ENCODE assay signal across 20 cellular contexts in the genomic region with DNA sequence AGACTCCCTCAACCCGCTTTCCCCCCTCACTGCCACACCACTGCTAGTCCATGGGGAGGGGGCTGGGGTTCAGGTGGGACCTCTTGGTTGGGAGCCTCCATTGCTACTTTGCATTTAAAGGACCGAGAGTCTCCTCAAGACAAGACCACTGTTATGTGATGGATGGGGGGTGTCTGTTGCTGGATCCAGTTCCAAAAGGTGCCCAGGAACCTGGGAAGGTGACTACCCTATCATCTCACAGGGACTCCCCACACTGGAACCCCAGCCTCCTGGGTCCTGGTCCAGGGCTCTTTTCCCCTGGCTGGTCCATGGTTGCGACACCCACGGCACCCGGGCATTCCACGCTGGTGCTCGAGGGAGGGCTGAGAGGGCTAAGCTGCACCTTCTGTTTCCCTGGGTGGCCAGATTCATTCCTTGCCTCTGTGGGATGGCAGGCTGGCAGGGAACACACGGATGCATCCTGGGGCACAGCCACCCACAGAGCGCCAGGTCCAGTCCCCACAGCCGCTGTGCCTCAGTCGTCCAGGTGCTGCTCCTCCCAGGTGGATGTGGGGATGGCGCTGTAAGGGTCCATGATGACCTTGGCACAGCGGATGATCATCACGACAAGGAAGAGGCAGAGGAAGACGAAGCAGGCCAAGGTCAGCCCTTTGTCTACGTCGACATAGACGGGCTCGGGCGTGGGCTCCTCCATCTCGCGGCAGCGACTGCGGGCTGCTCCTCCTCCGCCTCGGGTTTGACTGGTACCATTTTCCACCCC. TPM values are rescaled to one million over a fixed set of nuclear protein-coding genes. Genes with fewer than 3 reads are reported as not detected.
DNase-seq lines count a peak whose midpoint lies in the region; ATAC-seq and TF ChIP-seq lines count a peak whose summit lies in the region.
"Had no signal": no experiment of that assay in that cellular context is flagged by ENCODE, and none has a peak within 500 bp of the region (broad histone marks: within the 10 kb centered on the region; RNA-seq: fewer than 3 reads in every experiment).

No MANE protein-coding gene starts in this region.

- POLR2A ChIA-PET in activated CD8-positive, alpha-beta T cell treated with anti-CD3 and anti-CD28 coated beads, Interleukin-2, amount 10 ng/mL, durations not matched to agents 7 days and 5 days (lab: Charles Lee) = no interaction called here
- POLR2A ChIA-PET in activated CD8-positive, alpha-beta T cell treated with anti-CD3 and anti-CD28 coated beads for 36 hours (lab: Charles Lee) = no interaction called here
- POLR2A ChIA-PET in MCF 10A (lab: Yijun Ruan, JAX) = no interaction called here

- no peak for ATAC-seq in activated CD8-positive, alpha-beta T cell treated with anti-CD3 and anti-CD28 coated beads, Interleukin-2, amount 10 ng/mL, durations not matched to agents 7 days and 5 days
- no peak for ATAC-seq in activated CD8-positive, alpha-beta T cell treated with anti-CD3 and anti-CD28 coated beads for 36 hours

- TF ChIP-seq CTCF in activated CD8-positive, alpha-beta T cell treated with anti-CD3 and anti-CD28 coated beads for 36 hours (IDR thresholded peaks at IDR 0.05) = no peak
- TF ChIP-seq CTCF in esophagus muscularis mucosa (IDR thresholded peaks at IDR 0.05) (no peak), stomach (IDR thresholded peaks at IDR 0.05) (no peak), MCF 10A (IDR thresholded peaks at IDR 0.05; ENCODE audit: unreplicated experiment) (no peak)

- H3K4me1 ChIP-seq in esophagus muscularis mucosa (no peaks in the 10 kb centered on the region), stomach (no peaks in the 10 kb centered on the region)
- H3K4me1 ChIP-seq: A549 had no signal

- BruUV-seq in MCF 10A (replicated peaks; lab: Mats Ljungman, UMichigan) = no TSS peak

- no peak overlapping the region for H3K27ac ChIP-seq in esophagus muscularis mucosa (replicated peaks in 1 of 4)
- H3K27ac ChIP-seq in stomach = no peak overlapping the region
- H3K27ac ChIP-seq: 22Rv1, A549, C4-2B, GM23248 had no signal

- TF ChIP-seq POLR2A in esophagus muscularis mucosa (IDR thresholded peaks at IDR 0.05; ENCODE audit: low read depth) (no peak), stomach (IDR thresholded peaks at IDR 0.05) (no peak)

- H3K36me3 Mint-ChIP-seq in activated CD8-positive, alpha-beta T cell treated with anti-CD3 and anti-CD28 coated beads, Interleukin-2, amount 10 ng/mL, durations not matched to agents 7 days and 5 days (ENCODE audit: low read depth) = no peaks in the 10 kb centered on the region
- H3K36me3 Mint-ChIP-seq in activated CD8-positive, alpha-beta T cell treated with anti-CD3 and anti-CD28 coated beads for 36 hours (ENCODE audit: low read depth) = no peaks in the 10 kb centered on the region
- no peaks in the 10 kb centered on the region for H3K36me3 Mint-ChIP-seq in MCF 10A (ENCODE audit: insufficient read depth, unreplicated experiment)

- peak; percentile 1 for DNase-seq in activated CD8-positive, alpha-beta T cell treated with anti-CD3 and anti-CD28 coated beads, Interleukin-2, amount 10 ng/mL, durations not matched to agents 7 days and 5 days
- no peak for DNase-seq in activated CD8-positive, alpha-beta T cell treated with anti-CD3 and anti-CD28 coated beads for 36 hours
- peak; percentile 82 for DNase-seq in esophagus muscularis mucosa (ENCODE audit: extremely low spot score)
- peak; percentile 4 for DNase-seq in mucosa of gallbladder (ENCODE audit: low spot score)
- no peak for DNase-seq in cerebellum (ENCODE audit: low spot score)
- DNase-seq in stomach = no peak
- no peak for DNase-seq in MCF 10A (ENCODE audit: unreplicated experiment)
- DNase-seq: AML-193; CD4-positive, alpha-beta T cell; DMS153; DMS79; GDM1; GM23248; HCEC 1CT had no signal

- H3K27me3 Mint-ChIP-seq in activated CD8-positive, alpha-beta T cell treated with anti-CD3 and anti-CD28 coated beads, Interleukin-2, amount 10 ng/mL, durations not matched to agents 7 days and 5 days (ENCODE audit: low read depth) = peaks cover 20% of the 10 kb centered on the region
- H3K27me3 Mint-ChIP-seq in activated CD8-positive, alpha-beta T cell treated with anti-CD3 and anti-CD28 coated beads for 36 hours = peaks cover 8% of the 10 kb centered on the region
- H3K27me3 Mint-ChIP-seq in MCF 10A (ENCODE audit: insufficient read depth, unreplicated experiment) = no peaks in the 10 kb centered on the region

- intact Hi-C loops in activated CD8-positive, alpha-beta T cell treated with anti-CD3 and anti-CD28 coated beads for 36 hours (cut with micrococcal nuclease) = no loop called here
- intact Hi-C loops in esophagus muscularis mucosa (cut with DNase I) = no loop called here
- intact Hi-C loops in stomach (cut with DNase I; ENCODE audit: low total_unique reads) = no loop called here
- intact Hi-C loops in MCF 10A (cut with micrococcal nuclease) = no loop called here

- WGBS in esophagus muscularis mucosa = 92% methylated on average over 21 of the region's 26 CpGs
- 86 to 93% (median 92%) methylated on average over 23 to 26 of the region's 26 CpGs for WGBS in stomach, 5 donors

- H3K27me3 ChIP-seq in esophagus muscularis mucosa (peaks cover 0 to 26% (median 0%) of the 10 kb centered on the region in 4 donors), stomach (no peaks in the 10 kb centered on the region)

- no peak for TF ChIP-seq EP300 in esophagus muscularis mucosa (IDR thresholded peaks at IDR 0.05)
- no peak for TF ChIP-seq EP300 in stomach (IDR thresholded peaks at IDR 0.05)

- H3K4me3 Mint-ChIP-seq in activated CD8-positive, alpha-beta T cell treated with anti-CD3 and anti-CD28 coated beads, Interleukin-2, amount 10 ng/mL, durations not matched to agents 7 days and 5 days = no peak overlapping the region
- no peak overlapping the region for H3K4me3 Mint-ChIP-seq in activated CD8-positive, alpha-beta T cell treated with anti-CD3 and anti-CD28 coated beads for 36 hours
- no peak overlapping the region for H3K4me3 Mint-ChIP-seq in MCF 10A (ENCODE audit: unreplicated experiment)
- H3K4me3 Mint-ChIP-seq: CD4-positive, alpha-beta T cell had no signal

- H3K36me3 ChIP-seq in esophagus muscularis mucosa = no peaks in the 10 kb centered on the region
- peaks cover 0 to 12% (median 2%) of the 10 kb centered on the region in 4 donors for H3K36me3 ChIP-seq in stomach

- CTCF ChIA-PET in activated CD8-positive, alpha-beta T cell treated with anti-CD3 and anti-CD28 coated beads, Interleukin-2, amount 10 ng/mL, durations not matched to agents 7 days and 5 days (lab: Charles Lee) = no interaction called here
- CTCF ChIA-PET in activated CD8-positive, alpha-beta T cell treated with anti-CD3 and anti-CD28 coated beads for 36 hours (lab: Charles Lee) = no interaction called here
- CTCF ChIA-PET in MCF 10A (lab: Yijun Ruan, JAX) = interaction anchor here (0.7 kb wide), 1 partner anchor 1729 kb away, joined by 3 read pairs; no protein-coding TSS in a partner anchor

- H3K9me3 Mint-ChIP-seq in activated CD8-positive, alpha-beta T cell treated with anti-CD3 and anti-CD28 coated beads, Interleukin-2, amount 10 ng/mL, durations not matched to agents 7 days and 5 days (ENCODE audit: insufficient read depth) = no peaks in the 10 kb centered on the region
- H3K9me3 Mint-ChIP-seq in activated CD8-positive, alpha-beta T cell treated with anti-CD3 and anti-CD28 coated beads for 36 hours = no peaks in the 10 kb centered on the region
- no peaks in the 10 kb centered on the region for H3K9me3 Mint-ChIP-seq in MCF 10A (ENCODE audit: unreplicated experiment)
- H3K9me3 Mint-ChIP-seq: CD4-positive, alpha-beta T cell had no signal

- H3K4me3 ChIP-seq in esophagus muscularis mucosa (no peak overlapping the region), stomach (no peak overlapping the region)
- H3K4me3 ChIP-seq: A549, GM23248 had no signal

- no peak overlapping the region for H3K27ac Mint-ChIP-seq in activated CD8-positive, alpha-beta T cell treated with anti-CD3 and anti-CD28 coated beads, Interleukin-2, amount 10 ng/mL, durations not matched to agents 7 days and 5 days
- no peak overlapping the region for H3K27ac Mint-ChIP-seq in activated CD8-positive, alpha-beta T cell treated with anti-CD3 and anti-CD28 coated beads for 36 hours
- H3K27ac Mint-ChIP-seq in MCF 10A (ENCODE audit: low read depth, unreplicated experiment) = no peak overlapping the region
- H3K27ac Mint-ChIP-seq: CD4-positive, alpha-beta T cell had no signal

- no peaks in the 10 kb centered on the region for H3K9me3 ChIP-seq in esophagus muscularis mucosa
- no peaks in the 10 kb centered on the region for H3K9me3 ChIP-seq in stomach
- H3K9me3 ChIP-seq: A549 had no signal

- H3K4me1 Mint-ChIP-seq in activated CD8-positive, alpha-beta T cell treated with anti-CD3 and anti-CD28 coated beads, Interleukin-2, amount 10 ng/mL, durations not matched to agents 7 days and 5 days (ENCODE audit: low read depth) = no peaks in the 10 kb centered on the region
- H3K4me1 Mint-ChIP-seq in activated CD8-positive, alpha-beta T cell treated with anti-CD3 and anti-CD28 coated beads for 36 hours (ENCODE audit: low read depth) = no peaks in the 10 kb centered on the region
- peaks cover 11% of the 10 kb centered on the region for H3K4me1 Mint-ChIP-seq in MCF 10A (ENCODE audit: insufficient read depth, unreplicated experiment)

RNA-seq across cellular contexts. Expression of a gene that starts 48.6 kb away (rescaled TPM):
- total RNA-seq in activated CD8-positive, alpha-beta T cell treated with anti-CD3 and anti-CD28 coated beads, Interleukin-2, amount 10 ng/mL, durations not matched to agents 7 days and 5 days = 10 to 100 TPM; 40.9 to 41.8 TPM
- total RNA-seq in activated CD8-positive, alpha-beta T cell treated with anti-CD3 and anti-CD28 coated beads for 36 hours = 10 to 100 TPM; 58.9 to 61.0 TPM
- total RNA-seq in esophagus muscularis mucosa (10 to 100 TPM; 11.1 to 15.0 (median 14.0) TPM), mucosa of gallbladder (35.6 TPM), cerebellum (9.9 TPM), stomach (10 to 100 TPM in 4 of 5 donors, 1 to 10 TPM in 1; 7.6 to 40.6 (median 14.3) TPM), MCF 10A (2022) (25.3 and 32.8 TPM in 2 replicates)
- 10 to 100 TPM; 18.2 to 24.3 (median 20.7) TPM for polyA plus RNA-seq in stomach

RNA-seq across cellular contexts. Expression of a gene that starts 50.6 kb away (rescaled TPM):
- total RNA-seq in activated CD8-positive, alpha-beta T cell treated with anti-CD3 and anti-CD28 coated beads, Interleukin-2, amount 10 ng/mL, durations not matched to agents 7 days and 5 days = not detected
- total RNA-seq in activated CD8-positive, alpha-beta T cell treated with anti-CD3 and anti-CD28 coated beads for 36 hours = not detected
- total RNA-seq in esophagus muscularis mucosa (under 1 TPM; 0.33 to 0.80 (median 0.56) TPM), mucosa of gallbladder (0.09 TPM), cerebellum (7.3 TPM), stomach (1 to 10 TPM in 2 of 5 donors, under 1 TPM in 3; 0.29 to 4.3 (median 0.73) TPM), MCF 10A (2022) (not detected in 2 replicates)
- 1 to 10 TPM in 2 of 3 donors, under 1 TPM in 1; 0.93 to 3.8 (median 1.9) TPM for polyA plus RNA-seq in stomach
- total RNA-seq: CD4-positive, alpha-beta T cell; Daoy; GM23248; HT-29 had no signal
- polyA plus RNA-seq: A549, BJ, GM23248 had no signal

Comparison
In these comparisons a context has a peak if more than half of its experiments do, and no peak if none do; other contexts are left out.
1. DNase-seq: peak in activated CD8-positive, alpha-beta T cell treated with anti-CD3 and anti-CD28 coated beads, Interleukin-2, amount 10 ng/mL, durations not matched to agents 7 days and 5 days (single experiment), esophagus muscularis mucosa (single experiment) and mucosa of gallbladder (single experiment); none in activated CD8-positive, alpha-beta T cell treated with anti-CD3 and anti-CD28 coated beads for 36 hours (single experiment), cerebellum (single experiment), stomach (single experiment) and MCF 10A (single experiment).